In genomic region chr1:181748013-181748412, GRCh38 we compare ENCODE assay signal across 33 cellular contexts.
DNase-seq lines count a peak whose midpoint lies in the region; TF ChIP-seq lines count a peak whose summit lies in the region.
"Had no signal": no experiment of that assay in that cellular context is flagged by ENCODE, and none has a peak within 500 bp of the region (broad histone marks: within the 10 kb centered on the region; RNA-seq: fewer than 3 reads in every experiment).

No MANE protein-coding gene starts in this region.

- no peak for TF ChIP-seq CTCF in neural cell (IDR thresholded peaks at IDR 0.05; ENCODE audit: poor library complexity, severe bottlenecking)
- no peak for TF ChIP-seq CTCF in mesothelial cell of epicardium (IDR thresholded peaks at IDR 0.05; ENCODE audit: unreplicated experiment)

- H3K4me1 Mint-ChIP-seq in mesothelial cell of epicardium = no peaks in the 10 kb centered on the region
- H3K4me1 Mint-ChIP-seq in activated T-helper 1 cell treated with anti-CD3 and anti-CD28 coated beads, Interleukin-12 subunit alpha, Interleukin-12 subunit beta, Interleukin-2, Interleukin-4 antibody, amounts not matched to agents 30 ng/mL and 10 ng/mL and 1 ng/mL, durations not matched to agents 14 hours and 24 hours and 36 hours (ENCODE audit: low read depth) = no peaks in the 10 kb centered on the region
- H3K4me1 Mint-ChIP-seq: B cell; CD14-positive monocyte; CD4-positive, alpha-beta memory T cell; CD4-positive, CD25-positive, alpha-beta regulatory T cell; CD8-positive, alpha-beta memory T cell had no signal

- intact Hi-C loops in activated T-helper 1 cell treated with anti-CD3 and anti-CD28 coated beads, Interleukin-12 subunit alpha, Interleukin-12 subunit beta, Interleukin-2, Interleukin-4 antibody, amounts not matched to agents 30 ng/mL and 10 ng/mL and 1 ng/mL, durations not matched to agents 14 hours and 24 hours and 36 hours (cut with micrococcal nuclease) = no loop called here

- H3K9ac ChIP-seq in neural cell (ENCODE audit: low read length) = no peak overlapping the region
- H3K9ac ChIP-seq: BLaER1; BLaER1 treated with 17β-estradiol and CSF1 and Interleukin-3, amounts not matched to agents 10 nM and 100 nM had no signal

- peaks cover 5% of the 10 kb centered on the region for H3F3A ChIP-seq in neural cell (ENCODE audit: insufficient read depth, low read length, poor library complexity, severe bottlenecking)

- H3K4me3 Mint-ChIP-seq in mesothelial cell of epicardium = no peak overlapping the region
- no peak overlapping the region for H3K4me3 Mint-ChIP-seq in activated T-helper 1 cell treated with anti-CD3 and anti-CD28 coated beads, Interleukin-12 subunit alpha, Interleukin-12 subunit beta, Interleukin-2, Interleukin-4 antibody, amounts not matched to agents 30 ng/mL and 10 ng/mL and 1 ng/mL, durations not matched to agents 14 hours and 24 hours and 36 hours
- H3K4me3 Mint-ChIP-seq: B cell; CD14-positive monocyte; CD4-positive, alpha-beta memory T cell; CD4-positive, alpha-beta T cell; CD4-positive, CD25-positive, alpha-beta regulatory T cell; CD8-positive, alpha-beta memory T cell; CD8-positive, alpha-beta T cell had no signal

- H3K4me2 ChIP-seq in neural cell (ENCODE audit: low read length) = no peak overlapping the region
- H3K4me2 ChIP-seq: A549 had no signal

- no peaks in the 10 kb centered on the region for H3K36me3 ChIP-seq in MG63
- H3K36me3 ChIP-seq in neural cell (ENCODE audit: insufficient read depth, low read length) = peaks cover 4% of the 10 kb centered on the region
- H3K36me3 ChIP-seq: BE2C; BLaER1; BLaER1 treated with 17β-estradiol and CSF1 and Interleukin-3, amounts not matched to agents 10 nM and 100 nM had no signal

- H3K27ac ChIP-seq in neural cell (ENCODE audit: low read length) = peak overlapping the region; percentile 74
- H3K27ac ChIP-seq: 22Rv1; A549; BLaER1; BLaER1 treated with 17β-estradiol and CSF1 and Interleukin-3, amounts not matched to agents 10 nM and 100 nM; C4-2B had no signal

- no peaks in the 10 kb centered on the region for H3K79me2 ChIP-seq in neural cell (replicated peaks; ENCODE audit: insufficient read depth, low read length)

- no peaks in the 10 kb centered on the region for H3K36me3 Mint-ChIP-seq in mesothelial cell of epicardium
- no peaks in the 10 kb centered on the region for H3K36me3 Mint-ChIP-seq in activated T-helper 1 cell treated with anti-CD3 and anti-CD28 coated beads, Interleukin-12 subunit alpha, Interleukin-12 subunit beta, Interleukin-2, Interleukin-4 antibody, amounts not matched to agents 30 ng/mL and 10 ng/mL and 1 ng/mL, durations not matched to agents 14 hours and 24 hours and 36 hours (ENCODE audit: low read depth)
- H3K36me3 Mint-ChIP-seq: CD14-positive monocyte; CD4-positive, alpha-beta memory T cell; CD4-positive, CD25-positive, alpha-beta regulatory T cell; CD8-positive, alpha-beta memory T cell; CD8-positive, alpha-beta T cell had no signal

- peaks cover 16% of the 10 kb centered on the region for H3K27me3 Mint-ChIP-seq in mesothelial cell of epicardium (ENCODE audit: low read depth)
- H3K27me3 Mint-ChIP-seq in activated T-helper 1 cell treated with anti-CD3 and anti-CD28 coated beads, Interleukin-12 subunit alpha, Interleukin-12 subunit beta, Interleukin-2, Interleukin-4 antibody, amounts not matched to agents 30 ng/mL and 10 ng/mL and 1 ng/mL, durations not matched to agents 14 hours and 24 hours and 36 hours (ENCODE audit: insufficient read depth) = peaks cover 3% of the 10 kb centered on the region
- H3K27me3 Mint-ChIP-seq: CD4-positive, alpha-beta T cell; CD4-positive, CD25-positive, alpha-beta regulatory T cell had no signal

- no peaks in the 10 kb centered on the region; the same call in 1 of the 2 replicates for H3K9me3 ChIP-seq in MG63
- H3K9me3 ChIP-seq in neural cell (ENCODE audit: low read length) = no peaks in the 10 kb centered on the region
- H3K9me3 ChIP-seq: A549; BE2C; BLaER1; BLaER1 treated with 17β-estradiol and CSF1 and Interleukin-3, amounts not matched to agents 10 nM and 100 nM; Caco-2 had no signal

- H3K9me2 ChIP-seq in neural cell (ENCODE audit: insufficient read depth, low read length) = no peaks in the 10 kb centered on the region

- no peak overlapping the region for H2AFZ ChIP-seq in neural cell (ENCODE audit: low read depth, low read length)

- TF ChIP-seq RAD21 in neural cell (conservative IDR thresholded peaks at IDR 0.05) = no peak

- H3K27me3 ChIP-seq in MG63 (no peaks in the 10 kb centered on the region), neural cell (ENCODE audit: insufficient read depth, low read depth, low read length) (no peaks in the 10 kb centered on the region)
- H3K27me3 ChIP-seq: BE2C; BLaER1; BLaER1 treated with 17β-estradiol and CSF1 and Interleukin-3, amounts not matched to agents 10 nM and 100 nM had no signal

- TF ChIP-seq EP300 in neural cell (conservative IDR thresholded peaks at IDR 0.05; ENCODE audit: poor library complexity, severe bottlenecking) = no peak

- H3K4me3 ChIP-seq in MG63 = no peak overlapping the region
- H3K4me3 ChIP-seq in neural cell (ENCODE audit: low read length) = no peak overlapping the region
- H3K4me3 ChIP-seq: A549; BLaER1; BLaER1 treated with 17β-estradiol and CSF1 and Interleukin-3, amounts not matched to agents 10 nM and 100 nM had no signal

- no peak overlapping the region for H3K27ac Mint-ChIP-seq in mesothelial cell of epicardium
- H3K27ac Mint-ChIP-seq in activated T-helper 1 cell treated with anti-CD3 and anti-CD28 coated beads, Interleukin-12 subunit alpha, Interleukin-12 subunit beta, Interleukin-2, Interleukin-4 antibody, amounts not matched to agents 30 ng/mL and 10 ng/mL and 1 ng/mL, durations not matched to agents 14 hours and 24 hours and 36 hours = no peak overlapping the region
- H3K27ac Mint-ChIP-seq: B cell; CD14-positive monocyte; CD4-positive, alpha-beta memory T cell; CD4-positive, alpha-beta T cell; CD4-positive, CD25-positive, alpha-beta regulatory T cell; CD8-positive, alpha-beta T cell had no signal

- DNase-seq in MG63 = peak; percentile 76
- DNase-seq in occipital lobe (lab: John Stamatoyannopoulos, UW) = peak; percentile 12
- DNase-seq in mesothelial cell of epicardium (ENCODE audit: low spot score in 2 of 2, unreplicated experiment in 2 of 2) = no peak
- DNase-seq in HT-29 (ENCODE audit: low spot score) = no peak
- no peak for DNase-seq in activated T-helper 1 cell treated with anti-CD3 and anti-CD28 coated beads, Interleukin-12 subunit alpha, Interleukin-12 subunit beta, Interleukin-2, Interleukin-4 antibody, amounts not matched to agents 30 ng/mL and 10 ng/mL and 1 ng/mL, durations not matched to agents 14 hours and 24 hours and 36 hours (ENCODE audit: low spot score)
- DNase-seq: 8988T; ACHN; AML-193; BE2C; C1 segment of cervical spinal cord; Caco-2; Calu3; CD4-positive, alpha-beta memory T cell; CD4-positive, alpha-beta T cell; CD4-positive, CD25-positive, alpha-beta regulatory T cell; CD8-positive, alpha-beta memory T cell; CD8-positive, alpha-beta T cell; COR-L47; DMS 273 treated with DMSO at 0.1 percent for 48 hours; DMS153; DMS53; DMS79; DMS79 treated with DMSO at 0.1 percent for 48 hours; DND-41; EL had no signal

- no peaks in the 10 kb centered on the region for H3K9me3 Mint-ChIP-seq in mesothelial cell of epicardium
- no peaks in the 10 kb centered on the region for H3K9me3 Mint-ChIP-seq in activated T-helper 1 cell treated with anti-CD3 and anti-CD28 coated beads, Interleukin-12 subunit alpha, Interleukin-12 subunit beta, Interleukin-2, Interleukin-4 antibody, amounts not matched to agents 30 ng/mL and 10 ng/mL and 1 ng/mL, durations not matched to agents 14 hours and 24 hours and 36 hours
- H3K9me3 Mint-ChIP-seq: CD4-positive, alpha-beta memory T cell; CD4-positive, alpha-beta T cell; CD8-positive, alpha-beta memory T cell; CD8-positive, alpha-beta T cell had no signal

- H4K20me1 ChIP-seq in neural cell (ENCODE audit: insufficient read depth) = no peaks in the 10 kb centered on the region
- H4K20me1 ChIP-seq: BLaER1; BLaER1 treated with 17β-estradiol and CSF1 and Interleukin-3, amounts not matched to agents 10 nM and 100 nM had no signal

TF ChIP-seq in neural cell, 6 proteins besides CTCF, POLR2A, EP300 and RAD21:
- TF ChIP-seq SMC3 (conservative IDR thresholded peaks at IDR 0.05; ENCODE audit: poor library complexity) (no peak), TAF1 (IDR thresholded peaks at IDR 0.05; ENCODE audit: low read depth) (no peak), REST (IDR thresholded peaks at IDR 0.05; ENCODE audit: borderline replicate concordance) (no peak), MXI1 (conservative IDR thresholded peaks at IDR 0.05; ENCODE audit: poor library complexity, severe bottlenecking) (no peak), EZH2 (IDR thresholded peaks at IDR 0.05; ENCODE audit: borderline replicate concordance, insufficient read depth, low read length, poor library complexity, severe bottlenecking) (no peak), POLR2AphosphoS5 (IDR thresholded peaks at IDR 0.05) (no peak)

Comparison
In these comparisons a context has a peak if more than half of its experiments do, and no peak if none do; other contexts are left out.
1. DNase-seq: peak in MG63 (single experiment) and occipital lobe (single experiment); none in mesothelial cell of epicardium (0 of 2), HT-29 (single experiment) and activated T-helper 1 cell treated with anti-CD3 and anti-CD28 coated beads, Interleukin-12 subunit alpha, Interleukin-12 subunit beta, Interleukin-2, Interleukin-4 antibody, amounts not matched to agents 30 ng/mL and 10 ng/mL and 1 ng/mL, durations not matched to agents 14 hours and 24 hours and 36 hours (single experiment).